8 cellular contexts compared by ENCODE assay signal in genomic region chr20:34871966-34872603, GRCh38. TPM values are rescaled to one million over a fixed set of nuclear protein-coding genes. Genes with fewer than 3 reads are reported as not detected.
DNase-seq lines count a peak whose midpoint lies in the region; ATAC-seq, FAIRE-seq and TF ChIP-seq lines count a peak whose summit lies in the region.

No MANE protein-coding gene starts in this region.

- TF ChIP-seq POLR2A in HepG2 (IDR thresholded peaks at IDR 0.05; ENCODE audit: insufficient read depth in 1 of 2, low read depth in 2 of 2, low read length in 2 of 2) = no peak
- TF ChIP-seq POLR2A in testis (IDR thresholded peaks at IDR 0.05) = no peak

- TSS peak; percentile 63 for BruUV-seq in HepG2 (replicated peaks; lab: Mats Ljungman, UMichigan)

- H3K9me3 ChIP-seq in HepG2 (ENCODE audit: low read length) (no peaks in the 10 kb centered on the region), testis (no peaks in the 10 kb centered on the region)

- no peaks in the 10 kb centered on the region for H4K20me1 ChIP-seq in HepG2 (ENCODE audit: insufficient read depth, low read length)

- peak; percentile 60 for DNase-seq in activated CD8-positive, alpha-beta memory T cell treated with anti-CD3 and anti-CD28 coated beads for 24 hours
- no peak for DNase-seq in activated CD8-positive, alpha-beta memory T cell treated with anti-CD3 and anti-CD28 coated beads, Interleukin-2, amount 50 U/mL, for 4 hours
- no peak for DNase-seq in activated naive CD8-positive, alpha-beta T cell treated with anti-CD3 and anti-CD28 coated beads, Interleukin-2, amount 50 U/mL, for 24 hours
- DNase-seq in HepG2 (ENCODE audit: low spot score) (no peak), testis (no peak), NCI-H748 (lab: John Stamatoyannopoulos, UW; ENCODE audit: unreplicated experiment) (no peak)

- peak overlapping the region; percentile 99 for H3K4me2 ChIP-seq in HepG2 (ENCODE audit: low read depth, low read length)

- ATAC-seq in activated naive CD8-positive, alpha-beta T cell treated with anti-CD3 and anti-CD28 coated beads, Interleukin-2, amount 50 U/mL, for 24 hours = no peak
- no peak for ATAC-seq in HepG2
- ATAC-seq in GM19351 (IDR thresholded peaks at IDR 0.05; ENCODE audit: unreplicated experiment) = no peak
- ATAC-seq in GM21367 (IDR thresholded peaks at IDR 0.05; ENCODE audit: unreplicated experiment) = no peak

- no peaks in the 10 kb centered on the region for H3K9me3 Mint-ChIP-seq in activated naive CD8-positive, alpha-beta T cell treated with anti-CD3 and anti-CD28 coated beads, Interleukin-2, amount 50 U/mL, for 24 hours

- H3K36me3 Mint-ChIP-seq in activated naive CD8-positive, alpha-beta T cell treated with anti-CD3 and anti-CD28 coated beads, Interleukin-2, amount 50 U/mL, for 24 hours (ENCODE audit: low read depth) = no peaks in the 10 kb centered on the region

- H2AFZ ChIP-seq in HepG2 (ENCODE audit: low read length) = peak overlapping the region; percentile 50

- H3K27me3 ChIP-seq in HepG2 (ENCODE audit: control insufficient read depth in 1 of 2, insufficient read depth in 2 of 2, low read length in 2 of 2) (peaks cover 0 to 3% of the 10 kb centered on the region in 2 experiments; a peak in 1 of 5 replicates), testis (no peaks in the 10 kb centered on the region)

- H3K4me3 Mint-ChIP-seq in activated naive CD8-positive, alpha-beta T cell treated with anti-CD3 and anti-CD28 coated beads, Interleukin-2, amount 50 U/mL, for 24 hours = peak overlapping the region; percentile 83

- peaks cover 15% of the 10 kb centered on the region for H3K79me2 ChIP-seq in HepG2 (ENCODE audit: insufficient read depth, low read length)

- no peak for TF ChIP-seq RAD21 in HepG2 (CRISPR knock-in tag; IDR thresholded peaks at IDR 0.05)

- peak overlapping the region; percentile 69 to 83 (median 72) for H3K4me3 ChIP-seq in HepG2 (replicated peaks in 1 of 3; ENCODE audit: insufficient read depth in 1 of 3, low read depth in 2 of 3, low read length in 3 of 3)
- peak overlapping the region; percentile 59 to 74 for H3K4me3 ChIP-seq in testis

- H3K27me3 Mint-ChIP-seq in activated naive CD8-positive, alpha-beta T cell treated with anti-CD3 and anti-CD28 coated beads, Interleukin-2, amount 50 U/mL, for 24 hours = no peaks in the 10 kb centered on the region

- H3K9ac ChIP-seq in HepG2 (ENCODE audit: insufficient read depth, low read depth, low read length) = peak overlapping the region; percentile 69

- H3K27ac ChIP-seq in HepG2 (ENCODE audit: extremely low read length, insufficient read depth, low read length) (no peak overlapping the region), testis (peak overlapping the region in 1 of 2 donors; percentile 39)

- H3K4me1 ChIP-seq in HepG2 (ENCODE audit: insufficient read depth, low read length) (peaks cover 45% of the 10 kb centered on the region), testis (peaks cover 19% of the 10 kb centered on the region)

- peaks cover 44% of the 10 kb centered on the region for H3K4me1 Mint-ChIP-seq in activated naive CD8-positive, alpha-beta T cell treated with anti-CD3 and anti-CD28 coated beads, Interleukin-2, amount 50 U/mL, for 24 hours

- H3K36me3 ChIP-seq in HepG2 (replicated peaks in 1 of 2; ENCODE audit: control insufficient read depth in 1 of 2, insufficient read depth in 2 of 2, low read length in 2 of 2) = no peaks in the 10 kb centered on the region
- no peaks in the 10 kb centered on the region for H3K36me3 ChIP-seq in testis (ENCODE audit: low read depth, missing control alignments)

- intact Hi-C loops in HepG2 (cut with micrococcal nuclease; ENCODE audit: unreplicated experiment) (no loop called here), testis (cut with DNase I; ENCODE audit: low total_unique reads) (loop anchor here (5.0 kb wide), 2 partner anchors 85 to 220 kb away; partner anchors contain the start of genes GSS, MYH7B and TRPC4AP)

- CTCF ChIA-PET in HepG2 (lab: Yijun Ruan, JAX; ENCODE audit: low intra/inter-chr PET ratio, low total read pairs) = interaction anchor here (6.7 kb wide), 1 partner anchor 87 kb away, joined by 123 read pairs; the partner anchor contains the start of genes GSS and MYH7B

- in situ Hi-C loops in HepG2 (cut with HindIII; ENCODE audit: extremely low pct_ligation_motif_present, low pct_unique_long_range_greater_than_20kb) = loop anchor here (5.0 to 10.0 kb wide), 3 partner anchors 85 to 393 kb away; partner anchors contain the start of genes GSS, MYH7B and TRPC4AP

- TF ChIP-seq EP300 in HepG2 (IDR thresholded peaks at IDR 0.05; ENCODE audit: low read depth in 2 of 2, low read length in 2 of 2) = no peak
- TF ChIP-seq EP300 in HepG2 (CRISPR knock-in tag; IDR thresholded peaks at IDR 0.05; ENCODE audit: borderline replicate concordance) = no peak

- POLR2A ChIA-PET in HepG2 (lab: Yijun Ruan, JAX) = interaction anchor here (1.0 to 1.9 kb wide), 3 partner anchors 47 to 84 kb away, joined by 4 to 11 read pairs (median 6); partner anchors contain the start of genes GSS, MYH7B and NCOA6

- WGBS in HepG2 (ENCODE audit: low lambda C conversion rate) = 14% methylated on average over 10 of the region's 10 CpGs
- WGBS in testis, 2 donors = 31 to 36% methylated on average over 10 of the region's 10 CpGs

- H3K27ac Mint-ChIP-seq in activated naive CD8-positive, alpha-beta T cell treated with anti-CD3 and anti-CD28 coated beads, Interleukin-2, amount 50 U/mL, for 24 hours = peak overlapping the region; percentile 76

- no peak for FAIRE-seq in HepG2 (lab: Jason Lieb, UNC)

- TF ChIP-seq CTCF in HepG2 (CRISPR knock-in tag; IDR thresholded peaks at IDR 0.05) = no peak
- TF ChIP-seq CTCF in testis (IDR thresholded peaks at IDR 0.05) = no peak

RNA-seq across cellular contexts. Expression of gene GGT7, which starts 0.6 kb away (rescaled TPM):
- total RNA-seq in HepG2 (2016; rRNA removed; fragmentation: Illumina TruSeq; extraction: Trizol) = 1.9 and 6.6 TPM in 2 replicates
- 0.97 and 1.8 TPM in 2 replicates for total RNA-seq in HepG2 (2016; cell fraction: cytosol; rRNA removed; fragmentation: Illumina TruSeq; extraction: Trizol; ENCODE audit: low read depth)
- total RNA-seq in HepG2 (2016; cell fraction: insoluble cytoplasmic fraction; rRNA removed; fragmentation: Illumina TruSeq; extraction: Trizol) = 2.1 and 7.0 TPM in 2 replicates
- 1.3 and 1.9 TPM in 2 replicates for total RNA-seq in HepG2 (2016; cell fraction: membrane; rRNA removed; fragmentation: Illumina TruSeq; extraction: Trizol)
- 13.6 and 13.8 TPM in 2 replicates for total RNA-seq in HepG2 (2016; cell fraction: nucleus; rRNA removed; fragmentation: Illumina TruSeq; extraction: Trizol)
- polyA plus RNA-seq in HepG2 (2011; rRNA removed) = 23.0 and 35.3 TPM in 2 replicates
- polyA plus RNA-seq in HepG2 (2011; cell fraction: cytosol; rRNA removed) = 8.5 and 11.9 TPM in 2 replicates
- polyA plus RNA-seq in HepG2 (2011; cell fraction: nucleus; rRNA removed) = 155 and 166 TPM in 2 replicates
- polyA plus RNA-seq in HepG2 (2012) = 16.1 and 18.7 TPM in 2 replicates
- 2.2 and 2.3 TPM in 2 replicates for polyA plus RNA-seq in HepG2 (2016; cell fraction: cytosol; fragmentation: Illumina TruSeq; extraction: Trizol; ENCODE audit: low read depth)
- 3.9 and 4.4 TPM in 2 replicates for polyA plus RNA-seq in HepG2 (2016; cell fraction: insoluble cytoplasmic fraction; fragmentation: Illumina TruSeq; extraction: Trizol; ENCODE audit: low read depth)
- polyA plus RNA-seq in HepG2 (2016; cell fraction: membrane; fragmentation: Illumina TruSeq; extraction: Trizol; ENCODE audit: low read depth) = 2.5 and 2.7 TPM in 2 replicates
- 54.9 and 57.9 TPM in 2 replicates for polyA plus RNA-seq in HepG2 (2016; cell fraction: nucleus; fragmentation: Illumina TruSeq; extraction: Trizol; ENCODE audit: insufficient read depth, low read depth)
- 0.12 and 38.2 TPM in 2 replicates for polyA minus RNA-seq in HepG2 (2011; rRNA and poly(A)+ RNA removed; ENCODE audit: low replicate concordance)
- polyA minus RNA-seq in HepG2 (2011; cell fraction: cytosol; rRNA and poly(A)+ RNA removed) = 6.3 and 6.5 TPM in 2 replicates
- 31.0 and 37.2 TPM in 2 replicates for polyA minus RNA-seq in HepG2 (2011; cell fraction: nucleus; rRNA and poly(A)+ RNA removed)
- 10 to 100 TPM; 22.6 to 24.1 TPM for total RNA-seq in testis
- polyA plus RNA-seq in testis (ENCODE audit: insufficient read depth, low read depth, low replicate concordance) = 13.4 TPM

RNA-seq across cellular contexts. Expression of gene ACSS2, which starts 4.3 kb away (rescaled TPM):
- 89.7 and 91.7 TPM in 2 replicates for total RNA-seq in HepG2 (2016; rRNA removed; fragmentation: Illumina TruSeq; extraction: Trizol)
- 21.5 and 23.1 TPM in 2 replicates for total RNA-seq in HepG2 (2016; cell fraction: cytosol; rRNA removed; fragmentation: Illumina TruSeq; extraction: Trizol; ENCODE audit: low read depth)
- 83.3 and 83.7 TPM in 2 replicates for total RNA-seq in HepG2 (2016; cell fraction: insoluble cytoplasmic fraction; rRNA removed; fragmentation: Illumina TruSeq; extraction: Trizol)
- 39.3 and 39.5 TPM in 2 replicates for total RNA-seq in HepG2 (2016; cell fraction: membrane; rRNA removed; fragmentation: Illumina TruSeq; extraction: Trizol)
- total RNA-seq in HepG2 (2016; cell fraction: nucleus; rRNA removed; fragmentation: Illumina TruSeq; extraction: Trizol) = 83.7 and 88.6 TPM in 2 replicates
- polyA plus RNA-seq in HepG2 (2011; rRNA removed) = 72.8 and 120 TPM in 2 replicates
- polyA plus RNA-seq in HepG2 (2011; cell fraction: cytosol; rRNA removed) = 48.2 and 82.4 TPM in 2 replicates
- 193 and 292 TPM in 2 replicates for polyA plus RNA-seq in HepG2 (2011; cell fraction: nucleus; rRNA removed)
- 108 and 131 TPM in 2 replicates for polyA plus RNA-seq in HepG2 (2012)
- polyA plus RNA-seq in HepG2 (2016; cell fraction: cytosol; fragmentation: Illumina TruSeq; extraction: Trizol; ENCODE audit: low read depth) = 17.6 and 18.7 TPM in 2 replicates
- polyA plus RNA-seq in HepG2 (2016; cell fraction: insoluble cytoplasmic fraction; fragmentation: Illumina TruSeq; extraction: Trizol; ENCODE audit: low read depth) = 87.7 and 90.8 TPM in 2 replicates
- polyA plus RNA-seq in HepG2 (2016; cell fraction: membrane; fragmentation: Illumina TruSeq; extraction: Trizol; ENCODE audit: low read depth) = 29.1 and 35.3 TPM in 2 replicates
- polyA plus RNA-seq in HepG2 (2016; cell fraction: nucleus; fragmentation: Illumina TruSeq; extraction: Trizol; ENCODE audit: insufficient read depth, low read depth) = 176 and 178 TPM in 2 replicates
- 155 and 246 TPM in 2 replicates for polyA minus RNA-seq in HepG2 (2011; rRNA and poly(A)+ RNA removed; ENCODE audit: low replicate concordance)
- polyA minus RNA-seq in HepG2 (2011; cell fraction: cytosol; rRNA and poly(A)+ RNA removed) = 49.2 and 69.9 TPM in 2 replicates
- 157 and 295 TPM in 2 replicates for polyA minus RNA-seq in HepG2 (2011; cell fraction: nucleus; rRNA and poly(A)+ RNA removed)
- total RNA-seq in testis = 10 to 100 TPM; 58.2 to 63.7 TPM
- polyA plus RNA-seq in testis (ENCODE audit: insufficient read depth, low read depth, low replicate concordance) = 39.7 TPM

RNA-seq across cellular contexts. Expression of gene NCOA6, which starts 46.6 kb away (rescaled TPM):
- total RNA-seq in HepG2 (2016; rRNA removed; fragmentation: Illumina TruSeq; extraction: Trizol) = 11.2 and 27.2 TPM in 2 replicates
- total RNA-seq in HepG2 (2016; cell fraction: cytosol; rRNA removed; fragmentation: Illumina TruSeq; extraction: Trizol; ENCODE audit: low read depth) = 10.4 and 11.1 TPM in 2 replicates
- total RNA-seq in HepG2 (2016; cell fraction: insoluble cytoplasmic fraction; rRNA removed; fragmentation: Illumina TruSeq; extraction: Trizol) = 10.0 and 21.9 TPM in 2 replicates
- 15.1 and 15.3 TPM in 2 replicates for total RNA-seq in HepG2 (2016; cell fraction: membrane; rRNA removed; fragmentation: Illumina TruSeq; extraction: Trizol)
- 16.1 and 18.2 TPM in 2 replicates for total RNA-seq in HepG2 (2016; cell fraction: nucleus; rRNA removed; fragmentation: Illumina TruSeq; extraction: Trizol)
- polyA plus RNA-seq in HepG2 (2011; rRNA removed) = 28.6 and 29.3 TPM in 2 replicates
- polyA plus RNA-seq in HepG2 (2011; cell fraction: cytosol; rRNA removed) = 19.8 and 22.7 TPM in 2 replicates
- polyA plus RNA-seq in HepG2 (2011; cell fraction: nucleus; rRNA removed) = 20.8 and 22.2 TPM in 2 replicates
- 30.9 and 32.8 TPM in 2 replicates for polyA plus RNA-seq in HepG2 (2012)
- 2.3 and 3.5 TPM in 2 replicates for polyA plus RNA-seq in HepG2 (2016; cell fraction: cytosol; fragmentation: Illumina TruSeq; extraction: Trizol; ENCODE audit: low read depth)
- 41.2 and 43.1 TPM in 2 replicates for polyA plus RNA-seq in HepG2 (2016; cell fraction: insoluble cytoplasmic fraction; fragmentation: Illumina TruSeq; extraction: Trizol; ENCODE audit: low read depth)
- polyA plus RNA-seq in HepG2 (2016; cell fraction: membrane; fragmentation: Illumina TruSeq; extraction: Trizol; ENCODE audit: low read depth) = 11.7 and 12.0 TPM in 2 replicates
- 38.3 and 46.0 TPM in 2 replicates for polyA plus RNA-seq in HepG2 (2016; cell fraction: nucleus; fragmentation: Illumina TruSeq; extraction: Trizol; ENCODE audit: insufficient read depth, low read depth)
- polyA minus RNA-seq in HepG2 (2011; rRNA and poly(A)+ RNA removed; ENCODE audit: low replicate concordance) = 27.6 and 32.8 TPM in 2 replicates
- polyA minus RNA-seq in HepG2 (2011; cell fraction: cytosol; rRNA and poly(A)+ RNA removed) = 23.1 and 25.6 TPM in 2 replicates
- 31.0 and 33.2 TPM in 2 replicates for polyA minus RNA-seq in HepG2 (2011; cell fraction: nucleus; rRNA and poly(A)+ RNA removed)
- 10 to 100 TPM; 48.1 to 54.4 TPM for total RNA-seq in testis
- polyA plus RNA-seq in testis (ENCODE audit: insufficient read depth, low read depth, low replicate concordance) = 45.2 TPM
